ENCODE assay signal across 20 cellular contexts in the genomic region with DNA sequence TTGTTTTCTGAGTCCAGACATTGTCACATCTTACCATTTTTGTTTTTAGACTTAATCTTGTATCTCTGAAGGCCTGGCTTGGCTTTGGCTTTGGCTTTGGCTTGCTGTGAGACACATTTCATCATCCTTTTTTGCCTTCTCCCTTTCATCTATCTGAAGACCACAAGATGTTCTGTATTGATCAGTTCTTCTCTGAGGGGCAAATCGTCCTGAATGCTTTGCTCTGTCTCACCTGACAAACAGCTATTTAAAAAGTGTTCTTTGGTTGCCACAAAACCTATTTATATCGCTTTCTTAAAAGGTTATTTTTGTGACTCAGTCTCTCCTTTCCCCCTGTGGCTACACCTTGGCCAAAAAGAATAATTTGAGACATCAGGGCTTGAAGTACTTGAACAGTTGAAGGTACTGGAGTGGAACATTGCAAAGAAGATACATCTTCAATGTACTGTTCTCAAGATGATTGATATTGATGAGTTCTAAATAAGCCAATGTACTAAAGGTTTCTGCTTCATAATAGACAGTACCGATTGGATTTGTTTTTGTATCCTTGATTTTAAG.
"Had no signal": no experiment of that assay in that cellular context is flagged by ENCODE, and none has a peak within 500 bp of the region (broad histone marks: within the 10 kb centered on the region; RNA-seq: fewer than 3 reads in every experiment).

No MANE protein-coding gene starts in this region.

- H3K36me3 Mint-ChIP-seq: natural killer cell treated with Interleukin-12 subunit alpha and Interleukin-12 subunit beta and Interleukin-15 and Interleukin-18, amount 100 ng/mL, for 72 hours had no signal

- H3K27ac Mint-ChIP-seq: memory B cell; mesothelial cell of epicardium; natural killer cell treated with Interleukin-12 subunit alpha and Interleukin-12 subunit beta and Interleukin-15 and Interleukin-18, amount 100 ng/mL, for 72 hours; neural progenitor cell had no signal

- H3K4me3 Mint-ChIP-seq: memory B cell; mesothelial cell of epicardium; natural killer cell treated with Interleukin-12 subunit alpha and Interleukin-12 subunit beta and Interleukin-15 and Interleukin-18, amount 100 ng/mL, for 72 hours; neural progenitor cell had no signal

- H3K27me3 Mint-ChIP-seq: memory B cell; natural killer cell treated with Interleukin-12 subunit alpha and Interleukin-12 subunit beta and Interleukin-15 and Interleukin-18, amount 100 ng/mL, for 72 hours had no signal

- DNase-seq: cortex of kidney; dorsolateral prefrontal cortex; effector CD8-positive, alpha-beta T cell; foreskin melanocyte; head of caudate nucleus; kidney; left cardiac atrium; left ventricle myocardium inferior; lower lobe of right lung; nucleus accumbens; ovary; sigmoid colon; stimulated activated CD4-positive, alpha-beta T cell treated with anti-CD3 and anti-CD28 coated beads, Interleukin-2, amount 100 ng/mL, for 24 hours; stomach; substantia nigra; transverse colon had no signal

- ATAC-seq: left cardiac atrium; lower lobe of right lung; natural killer cell treated with Interleukin-12 subunit alpha and Interleukin-12 subunit beta and Interleukin-15 and Interleukin-18, amount 100 ng/mL, for 72 hours had no signal

- H3K9me3 Mint-ChIP-seq: memory B cell; mesothelial cell of epicardium; natural killer cell treated with Interleukin-12 subunit alpha and Interleukin-12 subunit beta and Interleukin-15 and Interleukin-18, amount 100 ng/mL, for 72 hours; neural progenitor cell had no signal

- H3K4me1 Mint-ChIP-seq: memory B cell, mesothelial cell of epicardium, neural progenitor cell had no signal
